2 cellular contexts compared by ENCODE assay signal in the genomic region with DNA sequence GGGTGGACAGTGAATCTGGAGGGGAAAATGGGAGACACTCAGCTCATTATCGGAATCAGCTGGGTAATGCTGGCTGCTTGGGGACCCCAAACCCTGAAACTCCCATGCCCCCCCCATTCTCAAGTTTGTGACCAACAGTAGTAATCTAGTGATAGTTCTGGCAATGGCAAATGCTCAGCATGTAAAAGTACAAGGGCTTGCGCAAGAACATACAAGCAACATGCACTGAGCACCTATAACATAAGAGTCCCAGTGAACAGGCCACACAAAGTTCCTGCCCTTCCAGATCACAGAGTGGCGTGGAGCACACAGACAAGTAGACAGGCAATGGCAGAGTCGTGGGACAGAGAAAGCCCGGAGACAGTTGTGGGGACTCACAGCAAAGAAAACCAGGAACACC.
TF ChIP-seq lines count a peak whose summit lies in the region.

No MANE protein-coding gene starts in this region.

TF ChIP-seq in IMR-90, 13 proteins besides CTCF, POLR2A, EP300 and RAD21:
- TF ChIP-seq MAFK (IDR thresholded peaks at IDR 0.05; ENCODE audit: low read depth, low read length) (no peak), CEBPB (IDR thresholded peaks at IDR 0.05; ENCODE audit: low read depth, low read length) (0 out of 2 replicates have a peak, but pooled peaks have one; percentile 33), FOS (IDR thresholded peaks at IDR 0.05; ENCODE audit: low read depth, low read length) (no peak)
TF ChIP-seq in IMR-90: peak in this region for 1.

TF ChIP-seq in H1, 55 proteins besides CTCF, POLR2A, EP300 and RAD21:
- TF ChIP-seq NRF1 (IDR thresholded peaks at IDR 0.05; ENCODE audit: low read depth, low read length) = no peak
- no peak for TF ChIP-seq RBBP5 (IDR thresholded peaks at IDR 0.05; ENCODE audit: borderline replicate concordance, low read depth, low read length)
- TF ChIP-seq BRCA1 (IDR thresholded peaks at IDR 0.05; ENCODE audit: low read depth, low read length) = no peak
- no peak for TF ChIP-seq CTBP2 (IDR thresholded peaks at IDR 0.05; ENCODE audit: borderline replicate concordance, insufficient read depth, insufficient read length, low read length)
- no peak for TF ChIP-seq EGR1 (IDR thresholded peaks at IDR 0.05; ENCODE audit: borderline replicate concordance, low read depth, low read length)
- no peak for TF ChIP-seq POLR2AphosphoS5 (IDR thresholded peaks at IDR 0.05; ENCODE audit: low read depth, low read length)
- no peak for TF ChIP-seq RFX5 (IDR thresholded peaks at IDR 0.05; ENCODE audit: borderline replicate concordance, low read depth, low read length)
- TF ChIP-seq CBX8 (IDR thresholded peaks at IDR 0.05; ENCODE audit: borderline replicate concordance, low read depth, low read length) = no peak
- no peak for TF ChIP-seq EZH2 (IDR thresholded peaks at IDR 0.05; ENCODE audit: low read depth, low read length, severe bottlenecking)
